ENCODE assay signal across 30 cellular contexts in genomic region chr11:92770419-92770818, GRCh38.
"Had no signal": no experiment of that assay in that cellular context is flagged by ENCODE, and none has a peak within 500 bp of the region (broad histone marks: within the 10 kb centered on the region; RNA-seq: fewer than 3 reads in every experiment).

No MANE protein-coding gene starts in this region.

- DNase-seq: activated B cell treated with CpG ODN at 0.5 μM for 24 hours; activated CD4-positive, alpha-beta memory T cell treated with anti-CD3 and anti-CD28 coated beads for 36 hours; activated CD4-positive, alpha-beta T cell treated with anti-CD3 and anti-CD28 coated beads for 4 hours; activated CD4-positive, alpha-beta T cell treated with anti-CD3 and anti-CD28 coated beads, Interleukin-2, amount 50 U/mL, for 1 hour; activated CD4-positive, CD25-positive, alpha-beta regulatory T cell treated with anti-CD3 and anti-CD28 coated beads, Interleukin-2, amount 50 U/mL, for 72 hours; activated CD8-positive, alpha-beta memory T cell treated with anti-CD3 and anti-CD28 coated beads, Interleukin-2, amount 50 U/mL, for 4 hours; activated gamma-delta T cell treated with Interleukin-2 at 50 U/mL for 16 hours; activated naive CD4-positive, alpha-beta T cell treated with anti-CD3 and anti-CD28 coated beads for 36 hours; activated T-cell treated with anti-CD3 and anti-CD28 coated beads for 4 hours; activated T-cell treated with anti-CD3 and anti-CD28 coated beads, Interleukin-2, amount 50 U/mL, for 4 hours; adrenal gland; body of pancreas; KG1; MG63; NCI-H1048; NCI-H1105 treated with DMSO at 0.1 percent for 48 hours; NCI-H1436; NCI-H1694; NCI-H1930; NCI-H2081 treated with DMSO at 0.1 percent for 48 hours; NCI-H345; NCI-H524 treated with DMSO at 0.1 percent for 48 hours; SIG-M5; SW 1271; T-helper 1 cell; T-helper 2 cell; T-helper 9 cell had no signal

- H3K4me3 ChIP-seq: adrenal gland, body of pancreas, MG63 had no signal

- ATAC-seq: activated naive CD4-positive, alpha-beta T cell treated with anti-CD3 and anti-CD28 coated beads, Interleukin-2, amount 50 U/mL, for 72 hours; activated T-cell treated with anti-CD3 and anti-CD28 coated beads, Interleukin-2, amount 50 U/mL, for 4 hours; body of pancreas; Panc1; SK-N-SH treated with all-trans-retinoic acid at 6 μM for 48 hours had no signal

- H3K27ac ChIP-seq: adrenal gland, body of pancreas had no signal

- H3K9me3 ChIP-seq: adrenal gland, body of pancreas, MG63 had no signal

- H3K27me3 ChIP-seq: adrenal gland, body of pancreas, MG63 had no signal

- H3K4me1 ChIP-seq: adrenal gland, body of pancreas had no signal

- H3K36me3 ChIP-seq: adrenal gland, MG63 had no signal
